Comparison of ENCODE assay signal across 13 cellular contexts in genomic region chr6:87902383-87902782, GRCh38.
"Had no signal": no experiment of that assay in that cellular context is flagged by ENCODE, and none has a peak within 500 bp of the region (broad histone marks: within the 10 kb centered on the region; RNA-seq: fewer than 3 reads in every experiment).

No MANE protein-coding gene starts in this region.

- H3K4me3 ChIP-seq: neural progenitor cell, ovary, sigmoid colon, thyroid gland had no signal

- H3K27me3 ChIP-seq: neural progenitor cell, ovary, sigmoid colon, thyroid gland had no signal

- H3K9me3 Mint-ChIP-seq: activated CD4-positive, alpha-beta memory T cell treated with anti-CD3 and anti-CD28 coated beads for 36 hours; activated naive CD4-positive, alpha-beta T cell treated with anti-CD3 and anti-CD28 coated beads, Interleukin-2, amount 50 U/mL, for 72 hours; activated T-cell treated with anti-CD3 and anti-CD28 coated beads, Interleukin-2, amount 50 U/mL, for 4 hours; neural progenitor cell had no signal

- H3K36me3 ChIP-seq: neural progenitor cell, ovary, sigmoid colon, thyroid gland had no signal

- DNase-seq: activated CD4-positive, alpha-beta memory T cell treated with anti-CD3 and anti-CD28 coated beads for 36 hours; activated effector memory CD4-positive, alpha-beta T cell treated with Interleukin-2 at 50 U/mL for 16 hours; activated T-cell treated with anti-CD3 and anti-CD28 coated beads, Interleukin-2, amount 50 U/mL, for 4 hours; amniotic stem cell; mammary epithelial cell; ovary; sigmoid colon; stimulated activated CD4-positive, alpha-beta T cell treated with anti-CD3 and anti-CD28 coated beads, Interleukin-1b, Interleukin-23, amount 100 ng/mL, for 48 hours; thyroid gland had no signal

- H3K4me3 Mint-ChIP-seq: activated CD4-positive, alpha-beta memory T cell treated with anti-CD3 and anti-CD28 coated beads for 36 hours; activated T-cell treated with anti-CD3 and anti-CD28 coated beads, Interleukin-2, amount 50 U/mL, for 4 hours had no signal

- H3K27ac Mint-ChIP-seq: activated CD4-positive, alpha-beta memory T cell treated with anti-CD3 and anti-CD28 coated beads for 36 hours; activated naive CD4-positive, alpha-beta T cell treated with anti-CD3 and anti-CD28 coated beads, Interleukin-2, amount 50 U/mL, for 72 hours had no signal

- H3K36me3 Mint-ChIP-seq: activated CD4-positive, alpha-beta memory T cell treated with anti-CD3 and anti-CD28 coated beads for 36 hours; activated naive CD4-positive, alpha-beta T cell treated with anti-CD3 and anti-CD28 coated beads, Interleukin-2, amount 50 U/mL, for 72 hours; neural progenitor cell had no signal

- H3K4me1 ChIP-seq: thyroid gland had no signal

- H3K9me3 ChIP-seq: ovary, sigmoid colon, thyroid gland had no signal

- ATAC-seq: activated naive CD4-positive, alpha-beta T cell treated with anti-CD3 and anti-CD28 coated beads, Interleukin-2, amount 50 U/mL, for 72 hours; activated T-cell treated with anti-CD3 and anti-CD28 coated beads, Interleukin-2, amount 50 U/mL, for 4 hours; left lobe of liver had no signal

- H3K27ac ChIP-seq: neural progenitor cell, ovary, sigmoid colon, thyroid gland, VCaP had no signal
